In genomic region chr7:99828818-99829217, GRCh38 we compare ENCODE assay signal across 18 cellular contexts. TPM values are rescaled to one million over a fixed set of nuclear protein-coding genes. Genes with fewer than 3 reads are reported as not detected.
DNase-seq lines count a peak whose midpoint lies in the region; ATAC-seq and TF ChIP-seq lines count a peak whose summit lies in the region.
"Had no signal": no experiment of that assay in that cellular context is flagged by ENCODE, and none has a peak within 500 bp of the region (broad histone marks: within the 10 kb centered on the region; RNA-seq: fewer than 3 reads in every experiment).

No MANE protein-coding gene starts in this region.

- no peaks in the 10 kb centered on the region for H3K27me3 ChIP-seq in hepatocyte
- H3K27me3 ChIP-seq in transverse colon: no peaks in the 10 kb centered on the region

- H3K9me2 ChIP-seq in hepatocyte (replicated peaks; ENCODE audit: insufficient read depth): no peaks in the 10 kb centered on the region

- H2AFZ ChIP-seq in hepatocyte: no peak overlapping the region

- H3K36me3 ChIP-seq in hepatocyte (replicated peaks; ENCODE audit: insufficient read depth, low read depth): no peaks in the 10 kb centered on the region
- H3K36me3 ChIP-seq in mucosa of descending colon (ENCODE audit: low read depth): no peaks in the 10 kb centered on the region
- H3K36me3 ChIP-seq in transverse colon: no peaks in the 10 kb centered on the region
- H3K36me3 ChIP-seq: SJSA1 had no signal

- H3K27ac ChIP-seq in hepatocyte (peak overlapping the region; percentile 93), transverse colon (peak overlapping the region; percentile 34 to 74 (median 46))
- H3K27ac ChIP-seq: SJSA1 had no signal

- in situ Hi-C loops in transverse colon (cut with MboI; ENCODE audit: low pct_ligation_motif_present in 1 of 4, low pct_unique_long_range_greater_than_20kb in 1 of 4, low sequenced_read_pairs in 3 of 4): no loop called here
- in situ Hi-C loops in GM13977 (cut with MboI; ENCODE audit: low pct_unique_long_range_greater_than_20kb, low sequenced_read_pairs, unreplicated experiment): no loop called here

- no peaks in the 10 kb centered on the region for H4K20me1 ChIP-seq in hepatocyte (ENCODE audit: insufficient read depth, poor library complexity, severe bottlenecking)

- H3K4me3 ChIP-seq in hepatocyte: no peak overlapping the region
- H3K4me3 ChIP-seq in mucosa of descending colon: no peak overlapping the region
- no peak overlapping the region for H3K4me3 ChIP-seq in transverse colon
- H3K4me3 ChIP-seq: SJSA1 had no signal

- no peaks in the 10 kb centered on the region for H3K79me2 ChIP-seq in hepatocyte

- peak overlapping the region; percentile 48 for H3K4me2 ChIP-seq in hepatocyte

- TF ChIP-seq POLR2A in transverse colon (IDR thresholded peaks at IDR 0.05): no peak

- ATAC-seq in mucosa of descending colon (peak; percentile 82), GM21717 (IDR thresholded peaks at IDR 0.05; ENCODE audit: unreplicated experiment) (no peak), HG02759 (IDR thresholded peaks at IDR 0.05; ENCODE audit: unreplicated experiment) (no peak)

- no peak for TF ChIP-seq CTCF in hepatocyte (IDR thresholded peaks at IDR 0.05; ENCODE audit: poor library complexity)
- TF ChIP-seq CTCF in mucosa of descending colon (IDR thresholded peaks at IDR 0.05): no peak
- TF ChIP-seq CTCF in transverse colon (IDR thresholded peaks at IDR 0.05): no peak
- no peak for TF ChIP-seq CTCF in GM13977 (IDR thresholded peaks at IDR 0.05; ENCODE audit: extremely low read depth, insufficient read depth, missing control alignments)

- intact Hi-C loops in mucosa of descending colon (cut with DNase I, micrococcal nuclease) (no loop called here), transverse colon (cut with DNase I; ENCODE audit: low total_unique reads) (no loop called here)

- DNase-seq in OCI-M1 (lab: John Stamatoyannopoulos, UW): peak; percentile 61
- no peak for DNase-seq in hepatocyte (ENCODE audit: low spot score)
- no peak for DNase-seq in mucosa of descending colon
- DNase-seq in transverse colon: no peak
- DNase-seq in EL: no peak
- no peak for DNase-seq in GM13977 (ENCODE audit: low spot score)
- DNase-seq: AML-193, DND-41, NCI-H1436, NCI-H1930, NCI-H226, NCI-H524 had no signal

- H3K4me1 ChIP-seq in hepatocyte (ENCODE audit: insufficient read depth) (peaks cover 49% of the 10 kb centered on the region), mucosa of descending colon (ENCODE audit: low read depth) (peaks cover 2% of the 10 kb centered on the region), transverse colon (peaks cover 0 to 17% (median 8%) of the 10 kb centered on the region in 4 donors)
- H3K4me1 ChIP-seq: SJSA1 had no signal

- TF ChIP-seq EP300 in transverse colon (IDR thresholded peaks at IDR 0.05; ENCODE audit: low read depth): no peak

- H3K9me3 ChIP-seq in hepatocyte (ENCODE audit: low read depth): no peaks in the 10 kb centered on the region
- no peaks in the 10 kb centered on the region for H3K9me3 ChIP-seq in mucosa of descending colon
- no peaks in the 10 kb centered on the region for H3K9me3 ChIP-seq in transverse colon
- H3K9me3 ChIP-seq: SJSA1 had no signal

RNA-seq across cellular contexts. Expression of gene CYP3A43, which starts 1.0 kb away (rescaled TPM):
- total RNA-seq in hepatocyte: 0.88 and 1.8 TPM in 2 replicates
- polyA plus RNA-seq in hepatocyte: 1.7 and 1.8 TPM in 2 replicates
- total RNA-seq in mucosa of descending colon: not detected
- total RNA-seq in transverse colon: not detected
- total RNA-seq: H1, M059J, SJSA1 had no signal
- polyA plus RNA-seq: CD14-positive monocyte had no signal

RNA-seq across cellular contexts. Expression of gene CYP3A4, which starts 44.8 kb away (rescaled TPM):
- 29.8 and 43.4 TPM in 2 replicates for total RNA-seq in hepatocyte
- 25.6 and 42.2 TPM in 2 replicates for polyA plus RNA-seq in hepatocyte
- 1 to 10 TPM; 2.8 to 5.4 (median 4.0) TPM for total RNA-seq in mucosa of descending colon
- 10 to 100 TPM in 3 of 4 donors, not detected in 1; 10.0 to 44.9 (median 22.1) TPM for total RNA-seq in transverse colon
- total RNA-seq: H1, SJSA1 had no signal
- polyA plus RNA-seq: CD14-positive monocyte, H1 had no signal

RNA-seq across cellular contexts. Expression of gene OR2AE1, which starts 48.0 kb away (rescaled TPM):
- total RNA-seq in hepatocyte (not detected in 2 replicates), mucosa of descending colon (under 1 TPM in 1 of 3 donors, not detected in 2; 0.47 TPM), transverse colon (not detected)
- polyA plus RNA-seq in hepatocyte: not detected in 2 replicates
- total RNA-seq: H1, M059J, SJSA1 had no signal
- polyA plus RNA-seq: CD14-positive monocyte, H1 had no signal
